Comparison of ENCODE assay signal across 25 cellular contexts in the genomic region with DNA sequence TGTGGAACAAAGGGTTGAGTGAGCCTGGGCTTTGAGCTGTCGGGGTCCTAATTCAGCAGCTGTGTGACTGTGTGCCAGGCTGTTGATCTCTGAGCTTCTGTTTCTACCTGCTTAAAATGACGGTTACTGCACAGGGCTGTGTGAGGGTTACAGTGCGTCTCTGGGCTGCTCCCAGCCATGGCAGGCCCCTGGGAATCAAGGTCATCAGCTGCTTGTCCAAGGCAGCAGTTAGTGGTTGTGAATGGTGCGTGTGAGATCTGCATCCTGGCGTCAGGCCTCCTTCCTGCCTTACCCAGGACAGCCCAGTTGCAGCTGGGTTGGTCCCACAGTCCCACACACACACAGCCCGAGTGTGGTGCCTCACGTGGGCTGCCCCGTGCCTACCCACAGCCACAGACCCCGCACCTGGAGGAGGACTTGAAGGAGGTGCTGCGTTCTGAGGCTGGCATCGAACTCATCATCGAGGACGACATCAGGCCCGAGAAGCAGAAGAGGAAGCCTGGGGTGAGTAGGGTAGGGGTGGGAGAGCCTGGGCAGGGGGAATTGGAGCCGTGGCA. TPM values are rescaled to one million over a fixed set of nuclear protein-coding genes. Genes with fewer than 3 reads are reported as not detected.
DNase-seq lines count a peak whose midpoint lies in the region; ATAC-seq, FAIRE-seq and TF ChIP-seq lines count a peak whose summit lies in the region.
"Had no signal": no experiment of that assay in that cellular context is flagged by ENCODE, and none has a peak within 500 bp of the region (broad histone marks: within the 10 kb centered on the region; RNA-seq: fewer than 3 reads in every experiment).

No MANE protein-coding gene starts in this region.

- TF ChIP-seq CTCF in HEK293 (tag by site-specific recombination; IDR thresholded peaks at IDR 0.05) (no peak), OCI-LY7 (conservative IDR thresholded peaks at IDR 0.05; ENCODE audit: low read length) (no peak)

- no peak overlapping the region for H2AFZ ChIP-seq in OCI-LY7 (ENCODE audit: low read length)
- H2AFZ ChIP-seq: GM23338 had no signal

- H3K9me3 ChIP-seq in HEK293 (ENCODE audit: control insufficient read depth, insufficient read depth, low read depth, low read length) (no peaks in the 10 kb centered on the region), OCI-LY7 (ENCODE audit: low read length) (no peaks in the 10 kb centered on the region)
- H3K9me3 ChIP-seq: adrenal gland, gastrocnemius medialis, stomach, upper lobe of left lung had no signal

- peak; percentile 29 for DNase-seq in Right ventricle myocardium superior
- no peak for DNase-seq in left ventricle myocardium superior
- peak; percentile 79 for DNase-seq in OCI-LY7 (ENCODE audit: low spot score)
- no peak for DNase-seq in urothelium cell line (ENCODE audit: low spot score)
- DNase-seq in NCI-H2081 treated with DMSO at 0.1 percent for 48 hours (lab: John Stamatoyannopoulos, UW) = no peak
- DNase-seq: activated CD4-positive, alpha-beta T cell treated with anti-CD3 and anti-CD28 coated beads, Interleukin-2, amount 50 U/mL, for 1 hour; activated CD8-positive, alpha-beta memory T cell treated with anti-CD3 and anti-CD28 coated beads, Interleukin-2, amount 50 U/mL, for 4 hours; adrenal gland; gastrocnemius medialis; kidney glomerular epithelial cell; NCI-H2029; NCI-H510A treated with DMSO at 0.1 percent for 48 hours; posterior cingulate gyrus; stimulated activated CD4-positive, alpha-beta T cell treated with anti-CD3 and anti-CD28 coated beads, Interleukin-1b, Interleukin-23, amount 100 ng/mL, for 48 hours; stomach had no signal

- no TSS peak for BruUV-seq in OCI-LY7 (replicated peaks; lab: Mats Ljungman, UMichigan)

- CTCF ChIA-PET in HEK293 (lab: Yijun Ruan, JAX) = no interaction called here
- CTCF ChIA-PET in OCI-LY7 (lab: Charles Lee; ENCODE audit: unreplicated experiment) = interaction anchor here (0.5 to 0.8 kb wide), 3 partner anchors 32 to 253 kb away, joined by 3 read pairs; a partner anchor contains a TSS

- no peaks in the 10 kb centered on the region for H4K20me1 ChIP-seq in OCI-LY7 (ENCODE audit: insufficient read depth, low read length)

- peaks cover 31% of the 10 kb centered on the region for H3K79me2 ChIP-seq in OCI-LY7 (ENCODE audit: insufficient read depth, low read depth, low read length)

- intact Hi-C loops in Right ventricle myocardium superior (cut with DNase I) (no loop called here), left ventricle myocardium superior (cut with micrococcal nuclease) (no loop called here), OCI-LY7 (cut with micrococcal nuclease; ENCODE audit: unreplicated experiment) (loop anchor here (2.0 kb wide), 1 partner anchor 44 kb away; a partner anchor contains a TSS)

- H3K4me1 ChIP-seq in HEK293 (ENCODE audit: control insufficient read depth, insufficient read depth, low read length) (no peaks in the 10 kb centered on the region), OCI-LY7 (ENCODE audit: insufficient read depth, low read length, poor library complexity, severe bottlenecking) (peaks cover 61% of the 10 kb centered on the region)
- H3K4me1 ChIP-seq: adrenal gland, gastrocnemius medialis, stomach, upper lobe of left lung had no signal

- no peaks in the 10 kb centered on the region for H3K9me2 ChIP-seq in OCI-LY7 (ENCODE audit: insufficient read depth, low read length)

- no peak for ATAC-seq in Right ventricle myocardium superior (ENCODE audit: poor library complexity)
- ATAC-seq in left ventricle myocardium superior = no peak
- no peak for ATAC-seq in GM19395 (IDR thresholded peaks at IDR 0.05; ENCODE audit: unreplicated experiment)
- no peak for ATAC-seq in HG02870 (IDR thresholded peaks at IDR 0.05; ENCODE audit: unreplicated experiment)
- ATAC-seq: gastrocnemius medialis; GM23338; naive thymus-derived CD8-positive, alpha-beta T cell had no signal

- H3K36me3 ChIP-seq in HEK293 (ENCODE audit: control insufficient read depth in 2 of 2, insufficient read depth in 1 of 2, low read length in 2 of 2) (peaks cover 19 to 96% of the 10 kb centered on the region in 2 experiments), OCI-LY7 (ENCODE audit: insufficient read depth, low read length) (peaks cover 94% of the 10 kb centered on the region)
- H3K36me3 ChIP-seq: adrenal gland, gastrocnemius medialis, stomach, upper lobe of left lung had no signal

- H3K4me3 ChIP-seq in HEK293 (ENCODE audit: low read depth, low read length) (no peak overlapping the region), OCI-LY7 (ENCODE audit: low read depth, low read length, poor library complexity, severe bottlenecking) (peak overlapping the region; percentile 46)
- H3K4me3 ChIP-seq: adrenal gland, gastrocnemius medialis, GM23338, stomach, upper lobe of left lung had no signal

- peak; percentile 58 for FAIRE-seq in urothelium cell line (lab: Jason Lieb, UNC)
- FAIRE-seq: G401.6 had no signal

- peak overlapping the region; percentile 83 for H3K4me2 ChIP-seq in OCI-LY7 (ENCODE audit: low read length)
- H3K4me2 ChIP-seq: GM23338 had no signal

- POLR2A ChIA-PET in HEK293 (lab: Yijun Ruan, JAX) = interaction anchor here (0.6 kb wide), 1 partner anchor 100 kb away, joined by 8 read pairs; no protein-coding TSS in a partner anchor
- POLR2A ChIA-PET in OCI-LY7 (lab: Charles Lee) = interaction anchor here (0.5 to 1.0 kb wide), 5 partner anchors 11 to 43 kb away, joined by 3 to 7 read pairs (median 4); no protein-coding TSS in a partner anchor

- H3K27ac ChIP-seq in HEK293 (ENCODE audit: extremely low read depth, low read depth, low read length) = no peak overlapping the region
- peak overlapping the region; percentile 98 for H3K27ac ChIP-seq in OCI-LY7 (ENCODE audit: low read depth, low read length, poor library complexity, severe bottlenecking)
- H3K27ac ChIP-seq: adrenal gland, gastrocnemius medialis, stomach, upper lobe of left lung had no signal

TF ChIP-seq in HEK293, 187 proteins besides CTCF, POLR2A, EP300 and RAD21:
- TF ChIP-seq EGR2 (tag by site-specific recombination; IDR thresholded peaks at IDR 0.05; ENCODE audit: low read depth) = peak; percentile 42; the same call in 1 of the 2 replicates
- TF ChIP-seq ZNF777 (tag by site-specific recombination; IDR thresholded peaks at IDR 0.05; ENCODE audit: borderline replicate concordance) = no peak
TF ChIP-seq in HEK293: peak in this region for 1.

RNA-seq across cellular contexts. Expression of a gene that starts 15.6 kb away (rescaled TPM):
- not detected for total RNA-seq in Right ventricle myocardium superior
- total RNA-seq in left ventricle myocardium superior = not detected
- total RNA-seq in OCI-LY7 (2014; rRNA removed; shearing (Covaris generic)) = 0.21 and 3.1 TPM in 2 replicates
- total RNA-seq in OCI-LY7 (2022) = 3.3 and 4.0 TPM in 2 replicates
- total RNA-seq: A172, adrenal gland, bronchial epithelial cell, epithelial cell of proximal tubule, gastrocnemius medialis, GM23338, stomach, upper lobe of left lung had no signal

RNA-seq across cellular contexts. Expression of a gene that starts 44.3 kb away (rescaled TPM):
- 0.78 TPM for total RNA-seq in Right ventricle myocardium superior
- total RNA-seq in left ventricle myocardium superior = 0.84 TPM
- 226 and 268 TPM in 2 replicates for total RNA-seq in OCI-LY7 (2014; rRNA removed; shearing (Covaris generic))
- total RNA-seq in OCI-LY7 (2022) = 450 and 472 TPM in 2 replicates

Comparison
In these comparisons a context has a peak if more than half of its experiments do, and no peak if none do; other contexts are left out.
1. DNase-seq: peak in Right ventricle myocardium superior (single experiment) and OCI-LY7 (single experiment); none in left ventricle myocardium superior (single experiment), urothelium cell line (single experiment) and NCI-H2081 treated with DMSO at 0.1 percent for 48 hours (single experiment).
2. RNA of a gene that starts 44.3 kb away (total RNA-seq): 226 to 472 TPM in OCI-LY7; 0.84 TPM in left ventricle myocardium superior (single experiment) and 0.78 TPM in Right ventricle myocardium superior (single experiment); every median in the first group is over 100 times any median in the second.